19 cellular contexts compared by ENCODE assay signal in the genomic region with DNA sequence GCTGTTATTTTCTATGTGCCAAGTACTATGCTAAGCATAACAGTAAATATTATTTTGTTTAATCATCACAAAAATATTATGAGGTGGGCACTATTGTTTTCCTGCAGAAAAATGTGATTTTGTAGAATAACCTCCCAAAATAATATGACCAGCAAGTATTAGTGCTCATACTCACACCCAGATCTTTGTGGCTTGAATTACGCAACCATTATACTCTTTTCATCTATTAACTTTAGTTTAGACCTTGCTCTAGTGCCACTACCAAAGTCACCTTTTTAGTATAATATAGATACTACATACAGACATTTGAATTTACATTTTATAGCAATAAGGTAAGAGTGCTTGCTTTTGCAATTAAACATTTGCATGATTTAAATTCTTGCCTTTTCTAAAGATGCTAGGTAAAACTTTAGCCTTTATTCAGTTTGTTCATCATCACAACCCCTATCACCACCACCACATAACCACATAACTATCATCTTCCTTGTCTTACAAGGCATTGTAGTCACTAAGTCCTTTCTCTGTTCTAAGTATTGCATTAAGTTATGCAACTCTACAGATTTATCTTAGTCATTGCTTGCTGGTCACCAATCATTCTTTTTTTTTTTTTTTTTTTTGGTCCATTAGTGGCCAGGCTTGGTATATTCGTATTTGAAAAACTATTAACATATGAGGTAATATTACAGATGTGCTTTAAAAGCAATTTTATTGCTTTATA.
DNase-seq lines count a peak whose midpoint lies in the region; TF ChIP-seq lines count a peak whose summit lies in the region.
"Had no signal": no experiment of that assay in that cellular context is flagged by ENCODE, and none has a peak within 500 bp of the region (broad histone marks: within the 10 kb centered on the region; RNA-seq: fewer than 3 reads in every experiment).

No MANE protein-coding gene starts in this region.

- no peak for TF ChIP-seq EP300 in Ishikawa (IDR thresholded peaks at IDR 0.05; ENCODE audit: borderline replicate concordance)

- no peak overlapping the region for H3K4me3 ChIP-seq in fibroblast of pulmonary artery (replicated peaks; ENCODE audit: low read depth, low read length)
- H3K4me3 ChIP-seq: testis had no signal

- no peak for TF ChIP-seq CTCF in fibroblast of pulmonary artery (IDR thresholded peaks at IDR 0.05; ENCODE audit: low read length, missing control alignments)

- TF ChIP-seq RAD21 in Ishikawa (IDR thresholded peaks at IDR 0.05; ENCODE audit: low read depth), result no peak

- DNase-seq in AML-193 (lab: John Stamatoyannopoulos, UW) (peak; percentile 75 to 80), SKM-1 (lab: John Stamatoyannopoulos, UW; ENCODE audit: unreplicated experiment) (peak; percentile 77), fibroblast of pulmonary artery (ENCODE audit: low read depth) (peak; percentile 22), NCI-H748 treated with DMSO at 0.1 percent for 48 hours (lab: John Stamatoyannopoulos, UW) (no peak), NCI-H2029 treated with DMSO at 0.1 percent for 48 hours (lab: John Stamatoyannopoulos, UW) (no peak), activated T-cell treated with anti-CD3 and anti-CD28 coated beads for 4 hours (no peak), NCI-H510A treated with DMSO at 0.1 percent for 48 hours (lab: John Stamatoyannopoulos, UW) (no peak)
- DNase-seq: activated CD8-positive, alpha-beta T cell treated with anti-CD3 and anti-CD28 coated beads, Interleukin-2, amount 10 ng/mL, durations not matched to agents 7 days and 5 days; activated T-cell treated with anti-CD3 and anti-CD28 coated beads, Interleukin-2, amount 50 U/mL, for 4 hours; C1 segment of cervical spinal cord; cerebellar nuclear complex; effector memory CD4-positive, alpha-beta T cell; NCI-H1694; NCI-H226; retina; Right ventricle myocardium superior; T-helper 2 cell; testis had no signal

TF ChIP-seq in Ishikawa, 13 proteins besides CTCF, POLR2A, EP300 and RAD21:
- TF ChIP-seq CEBPB (IDR thresholded peaks at IDR 0.05), result 0 out of 2 replicates have a peak, but pooled peaks have one; percentile 35
- no peak for TF ChIP-seq YY1 (IDR thresholded peaks at IDR 0.05; ENCODE audit: low read depth)

Comparison
In these comparisons a context has a peak if more than half of its experiments do, and no peak if none do; other contexts are left out.
1. DNase-seq: peak in AML-193 (2 of 2), SKM-1 (single experiment) and fibroblast of pulmonary artery (single experiment); none in NCI-H748 treated with DMSO at 0.1 percent for 48 hours (single experiment), NCI-H2029 treated with DMSO at 0.1 percent for 48 hours (single experiment), activated T-cell treated with anti-CD3 and anti-CD28 coated beads for 4 hours (single experiment) and NCI-H510A treated with DMSO at 0.1 percent for 48 hours (single experiment).